ENCODE assay signal across 8 cellular contexts in genomic region chr1:155307247-155307740, GRCh38. TPM values are rescaled to one million over a fixed set of nuclear protein-coding genes. Genes with fewer than 3 reads are reported as not detected.
DNase-seq lines count a peak whose midpoint lies in the region; ATAC-seq, FAIRE-seq and TF ChIP-seq lines count a peak whose summit lies in the region.

No MANE protein-coding gene starts in this region.

- H3K27ac Mint-ChIP-seq in chondrocyte (ENCODE audit: unreplicated experiment) (peak overlapping the region; percentile 13), osteocyte (ENCODE audit: unreplicated experiment) (peak overlapping the region; percentile 94)

- H3K27me3 Mint-ChIP-seq in chondrocyte (ENCODE audit: low read depth) (no peaks in the 10 kb centered on the region), osteocyte (ENCODE audit: unreplicated experiment) (no peaks in the 10 kb centered on the region)

- peak in 8 of 9 donors; percentile 12 to 59 (median 46) for TF ChIP-seq CTCF in heart right ventricle (IDR thresholded peaks at IDR 0.05)
- peak; percentile 67 for TF ChIP-seq CTCF in chondrocyte (IDR thresholded peaks at IDR 0.05)
- TF ChIP-seq CTCF in osteocyte (IDR thresholded peaks at IDR 0.05), result peak; percentile 40

- DNase-seq in heart right ventricle (no peak), Right ventricle myocardium inferior (ENCODE audit: missing footprints) (no peak), NOMO-1 treated with DMSO at 0.1 percent for 48 hours (lab: John Stamatoyannopoulos, UW; ENCODE audit: unreplicated experiment) (peak; percentile 69), chondrocyte (ENCODE audit: low spot score) (no peak), osteocyte (ENCODE audit: extremely low spot score, unreplicated experiment) (no peak), urothelium cell line (ENCODE audit: low spot score) (no peak)
- no peak for DNase-seq in stimulated activated CD4-positive, alpha-beta T cell treated with anti-CD3 and anti-CD28 coated beads, Interleukin-4, amount 100 ng/mL, for 24 hours

- peak overlapping the region in 2 of 10 donors; percentile 91 for H3K27ac ChIP-seq in heart right ventricle

- peaks cover 4% of the 10 kb centered on the region for H3K36me3 Mint-ChIP-seq in chondrocyte (ENCODE audit: low read depth)
- no peaks in the 10 kb centered on the region for H3K36me3 Mint-ChIP-seq in osteocyte (ENCODE audit: unreplicated experiment)

- H3K36me3 ChIP-seq in heart right ventricle, result peaks cover 0 to 24% (median 0%) of the 10 kb centered on the region in 9 donors

- H3K27me3 ChIP-seq in heart right ventricle, result no peaks in the 10 kb centered on the region

- no peak overlapping the region for H3K4me3 ChIP-seq in heart right ventricle

- FAIRE-seq in urothelium cell line (lab: Jason Lieb, UNC), result no peak

- no peaks in the 10 kb centered on the region for H3K9me3 Mint-ChIP-seq in chondrocyte (ENCODE audit: low read depth)
- no peaks in the 10 kb centered on the region for H3K9me3 Mint-ChIP-seq in osteocyte (ENCODE audit: unreplicated experiment)

- H3K4me1 ChIP-seq in heart right ventricle, result peaks cover 0 to 40% (median 36%) of the 10 kb centered on the region in 9 donors

- H3K4me3 Mint-ChIP-seq in chondrocyte (ENCODE audit: unreplicated experiment) (no peak overlapping the region), osteocyte (ENCODE audit: unreplicated experiment) (peak overlapping the region; percentile 18)

- ATAC-seq in heart right ventricle (no peak), Right ventricle myocardium inferior (no peak), HG03442 (IDR thresholded peaks at IDR 0.05; ENCODE audit: unreplicated experiment) (no peak)

- H3K4me1 Mint-ChIP-seq in chondrocyte (ENCODE audit: low read depth) (peaks cover 59% of the 10 kb centered on the region), osteocyte (ENCODE audit: unreplicated experiment) (peaks cover 26% of the 10 kb centered on the region)

- 43 to 54% methylated on average over 6 of the region's 6 CpGs for WGBS in heart right ventricle, 2 donors

- H3K9me3 ChIP-seq in heart right ventricle, result no peaks in the 10 kb centered on the region

- intact Hi-C loops in heart right ventricle (cut with DNase I) (loop anchor here in 1 of 10 donors (5.0 kb wide), 1 partner anchor 35 kb away; the partner anchor contains the start of gene CLK2), Right ventricle myocardium inferior (cut with DNase I) (loop anchor here (1.0 kb wide), 1 partner anchor 30 kb away; the partner anchor contains the start of gene HCN3)

RNA-seq across cellular contexts. Expression of gene FDPS, which starts 1.4 kb away (rescaled TPM):
- total RNA-seq in heart right ventricle, result 100 to 1,000 TPM in 1 of 10 donors, 10 to 100 TPM in 9; 63.1 to 108 (median 76.9) TPM
- polyA plus RNA-seq in heart right ventricle, result 100 to 1,000 TPM; 109 to 113 TPM
- 80.0 TPM for total RNA-seq in Right ventricle myocardium inferior
- total RNA-seq in chondrocyte, result 122 to 139 TPM (median 127 TPM) in 3 replicates
- total RNA-seq in osteocyte, result 119 and 127 TPM in 2 replicates

RNA-seq across cellular contexts. Expression of gene PKLR, which starts 6.1 kb away (rescaled TPM):
- under 1 TPM in 1 of 10 donors, not detected in 9; 0.11 TPM for total RNA-seq in heart right ventricle
- not detected for polyA plus RNA-seq in heart right ventricle
- not detected for total RNA-seq in Right ventricle myocardium inferior
- total RNA-seq in chondrocyte, result not detected in 3 replicates
- not detected in 2 replicates for total RNA-seq in osteocyte

RNA-seq across cellular contexts. Expression of gene RUSC1, which starts 13.4 kb away (rescaled TPM):
- total RNA-seq in heart right ventricle (10 to 100 TPM; 11.4 to 22.8 (median 15.1) TPM), Right ventricle myocardium inferior (24.3 TPM), chondrocyte (42.6 to 49.1 TPM (median 43.9 TPM) in 3 replicates), osteocyte (34.4 and 35.4 TPM in 2 replicates)
- 10 to 100 TPM; 25.0 to 26.4 TPM for polyA plus RNA-seq in heart right ventricle

RNA-seq across cellular contexts. Expression of gene HCN3, which starts 30.0 kb away (rescaled TPM):
- total RNA-seq in heart right ventricle (1 to 10 TPM in 5 of 10 donors, under 1 TPM in 5; 0.68 to 1.7 (median 1.0) TPM), Right ventricle myocardium inferior (1.8 TPM), chondrocyte (4.3 to 4.4 TPM (median 4.4 TPM) in 3 replicates), osteocyte (3.7 and 4.1 TPM in 2 replicates)
- polyA plus RNA-seq in heart right ventricle, result 1 to 10 TPM in 1 of 2 donors, under 1 TPM in 1; 0.81 to 3.2 TPM

RNA-seq across cellular contexts. Expression of gene CLK2, which starts 34.0 kb away (rescaled TPM):
- total RNA-seq in heart right ventricle (10 to 100 TPM; 12.5 to 21.9 (median 18.0) TPM), Right ventricle myocardium inferior (20.9 TPM), chondrocyte (36.7 to 50.2 TPM (median 37.0 TPM) in 3 replicates), osteocyte (53.7 and 63.5 TPM in 2 replicates)
- polyA plus RNA-seq in heart right ventricle, result 10 to 100 TPM; 17.4 to 47.1 TPM
